Comparison of ENCODE assay signal across 25 cellular contexts in genomic region chr5:33283243-33283642, GRCh38.
"Had no signal": no experiment of that assay in that cellular context is flagged by ENCODE, and none has a peak within 500 bp of the region (broad histone marks: within the 10 kb centered on the region; RNA-seq: fewer than 3 reads in every experiment).

No MANE protein-coding gene starts in this region.

- FAIRE-seq: colon, keratinocyte had no signal

- ATAC-seq: esophagus mucosa, gastrocnemius medialis, heart right ventricle, left cardiac atrium, left lung, left ventricle myocardium superior, lower lobe of right lung, mucosa of descending colon had no signal

- H3K36me3 Mint-ChIP-seq: mesothelial cell of epicardium had no signal

- H3K27ac Mint-ChIP-seq: mesothelial cell of epicardium had no signal

- H3K4me1 ChIP-seq: esophagus squamous epithelium, left lung, lower lobe of right lung had no signal

- H3K9me3 ChIP-seq: esophagus squamous epithelium, gastrocnemius medialis, heart right ventricle, left lung, lower lobe of right lung, mucosa of descending colon had no signal

- H3K36me3 ChIP-seq: esophagus squamous epithelium, gastrocnemius medialis, heart right ventricle, left lung, lower lobe of right lung had no signal

- H3K4me3 ChIP-seq: coronary artery, dorsolateral prefrontal cortex, esophagus squamous epithelium, gastrocnemius medialis, heart right ventricle, left lung, lower lobe of right lung, mucosa of descending colon had no signal

- H3K27me3 ChIP-seq: dorsolateral prefrontal cortex, esophagus squamous epithelium, gastrocnemius medialis, heart right ventricle, left lung had no signal

- H3K27ac ChIP-seq: coronary artery, dorsolateral prefrontal cortex, epithelial cell of prostate, esophagus squamous epithelium, gastrocnemius medialis, left lung, lower lobe of right lung had no signal

- DNase-seq: dermis blood vessel endothelial cell; dorsolateral prefrontal cortex; effector CD4-positive, alpha-beta T cell; effector memory CD4-positive, alpha-beta T cell; erythroblast; esophagus squamous epithelium; foreskin fibroblast; foreskin melanocyte; gastrocnemius medialis; glutamatergic neuron; head of caudate nucleus; heart right ventricle; hippocampal formation; left cardiac atrium; left lung; left ventricle myocardium superior; lower lobe of right lung; mesenchymal stem cell; mucosa of descending colon had no signal

- H3K4me3 Mint-ChIP-seq: mesothelial cell of epicardium had no signal
